In genomic region chr10:20089884-20090283, GRCh38 we compare ENCODE assay signal across 19 cellular contexts.
"Had no signal": no experiment of that assay in that cellular context is flagged by ENCODE, and none has a peak within 500 bp of the region (broad histone marks: within the 10 kb centered on the region; RNA-seq: fewer than 3 reads in every experiment).

No MANE protein-coding gene starts in this region.

- H3K4me1 Mint-ChIP-seq: IgD-negative memory B cell had no signal

- H3K27me3 ChIP-seq: SJSA1 had no signal

- H3K27ac ChIP-seq: HL-60, SJSA1, SK-N-MC had no signal

- H3K4me3 Mint-ChIP-seq: IgD-negative memory B cell had no signal

- H3K4me3 ChIP-seq: SJSA1, SK-N-MC had no signal

- H3K27me3 Mint-ChIP-seq: IgD-negative memory B cell had no signal

- H3K36me3 Mint-ChIP-seq: IgD-negative memory B cell had no signal

- DNase-seq: KBM-7, MM.1S, NCI-H1092 treated with DMSO at 0.1 percent for 48 hours, NCI-H1436, NCI-H1694, NCI-H187 treated with DMSO at 0.1 percent for 48 hours, NCI-H2029 treated with DMSO at 0.1 percent for 48 hours, NCI-H2171 treated with DMSO at 0.1 percent for 48 hours, NCI-H345, NCI-H510A treated with DMSO at 0.1 percent for 48 hours, NCI-H526, NCI-H748 treated with DMSO at 0.1 percent for 48 hours, Right ventricle myocardium superior, RPMI8226, SIG-M5 had no signal

- H3K27ac Mint-ChIP-seq: IgD-negative memory B cell had no signal

- H3K36me3 ChIP-seq: SJSA1 had no signal

- H3K4me1 ChIP-seq: SJSA1 had no signal
